Comparison of ENCODE assay signal across 15 cellular contexts in genomic region chr2:38514603-38515154, GRCh38.
DNase-seq lines count a peak whose midpoint lies in the region; ATAC-seq and TF ChIP-seq lines count a peak whose summit lies in the region.
"Had no signal": no experiment of that assay in that cellular context is flagged by ENCODE, and none has a peak within 500 bp of the region (broad histone marks: within the 10 kb centered on the region; RNA-seq: fewer than 3 reads in every experiment).

No MANE protein-coding gene starts in this region.

- 90% methylated on average over 3 of the region's 3 CpGs for WGBS in prostate gland

- peaks cover under 1% of the 10 kb centered on the region for H3K4me1 ChIP-seq in foreskin keratinocyte
- H3K4me1 ChIP-seq in prostate gland (replicated peaks) = no peaks in the 10 kb centered on the region
- peaks cover 2% of the 10 kb centered on the region for H3K4me1 ChIP-seq in vagina
- H3K4me1 ChIP-seq in tibial artery = peaks cover 0 to 6% (median 2%) of the 10 kb centered on the region in 4 donors
- H3K4me1 ChIP-seq: body of pancreas had no signal

- TF ChIP-seq CTCF in foreskin keratinocyte (conservative IDR thresholded peaks at IDR 0.05) (no peak), prostate gland (IDR thresholded peaks at IDR 0.05) (no peak), vagina (IDR thresholded peaks at IDR 0.05) (no peak), tibial artery (IDR thresholded peaks at IDR 0.05) (no peak)

- H3K27me3 ChIP-seq in foreskin keratinocyte = no peaks in the 10 kb centered on the region
- no peaks in the 10 kb centered on the region for H3K27me3 ChIP-seq in prostate gland (replicated peaks; ENCODE audit: insufficient read depth)
- no peaks in the 10 kb centered on the region for H3K27me3 ChIP-seq in vagina
- no peaks in the 10 kb centered on the region for H3K27me3 ChIP-seq in tibial artery
- H3K27me3 ChIP-seq: body of pancreas had no signal

- H3K36me3 ChIP-seq in prostate gland (no peaks in the 10 kb centered on the region), vagina (no peaks in the 10 kb centered on the region), tibial artery (no peaks in the 10 kb centered on the region)

- H3K9me3 ChIP-seq in prostate gland (no peaks in the 10 kb centered on the region), vagina (no peaks in the 10 kb centered on the region), tibial artery (no peaks in the 10 kb centered on the region)
- H3K9me3 ChIP-seq: body of pancreas had no signal

- H3K27ac ChIP-seq in foreskin keratinocyte = peak overlapping the region; percentile 6
- H3K27ac ChIP-seq in prostate gland = peak overlapping the region; percentile 65 to 76
- peak overlapping the region; percentile 83 for H3K27ac ChIP-seq in vagina
- peak overlapping the region in 1 of 2 donors; percentile 25 for H3K27ac ChIP-seq in tibial artery

- peak; percentile 13 for ATAC-seq in left ventricle myocardium superior
- no peak for ATAC-seq in Right ventricle myocardium inferior
- no peak for ATAC-seq in foreskin keratinocyte

- TF ChIP-seq POLR2A in prostate gland (IDR thresholded peaks at IDR 0.05) (no peak), vagina (IDR thresholded peaks at IDR 0.05) (no peak)

- H3K4me3 ChIP-seq in prostate gland (no peak overlapping the region), vagina (no peak overlapping the region), tibial artery (no peak overlapping the region)
- H3K4me3 ChIP-seq: body of pancreas had no signal

- intact Hi-C loops in left ventricle myocardium superior (cut with micrococcal nuclease) = no loop called here
- intact Hi-C loops in Right ventricle myocardium inferior (cut with DNase I) = no loop called here
- intact Hi-C loops in prostate gland (cut with DNase I) = no loop called here
- intact Hi-C loops in vagina (cut with DNase I) = no loop called here
- intact Hi-C loops in tibial artery (cut with DNase I; ENCODE audit: low total_unique reads) = no loop called here

- no peak for DNase-seq in left ventricle myocardium superior
- DNase-seq in Right ventricle myocardium inferior (ENCODE audit: missing footprints) = no peak
- DNase-seq in foreskin keratinocyte = peak in 1 of 2 donors; percentile 15
- DNase-seq in prostate gland (ENCODE audit: low spot score) = no peak
- peak in 1 of 2 donors; percentile 29 for DNase-seq in vagina (ENCODE audit: extremely low spot score in 2 of 2)
- no peak for DNase-seq in SIG-M5 (lab: John Stamatoyannopoulos, UW)
- DNase-seq in tibial artery = no peak
- DNase-seq in NCI-H345 (lab: John Stamatoyannopoulos, UW) = no peak
- DNase-seq: activated CD4-positive, alpha-beta T cell treated with anti-CD3 and anti-CD28 coated beads, Interleukin-2, amount 10 ng/mL, durations not matched to agents 7 days and 5 days; DMS79 treated with DMSO at 0.1 percent for 48 hours; glutamatergic neuron; H9; KBM-7; stimulated activated CD4-positive, alpha-beta T cell treated with anti-CD3 and anti-CD28 coated beads, Interleukin-4, amount 100 ng/mL, for 24 hours had no signal
